Comparison of ENCODE assay signal across 24 cellular contexts in the genomic region with DNA sequence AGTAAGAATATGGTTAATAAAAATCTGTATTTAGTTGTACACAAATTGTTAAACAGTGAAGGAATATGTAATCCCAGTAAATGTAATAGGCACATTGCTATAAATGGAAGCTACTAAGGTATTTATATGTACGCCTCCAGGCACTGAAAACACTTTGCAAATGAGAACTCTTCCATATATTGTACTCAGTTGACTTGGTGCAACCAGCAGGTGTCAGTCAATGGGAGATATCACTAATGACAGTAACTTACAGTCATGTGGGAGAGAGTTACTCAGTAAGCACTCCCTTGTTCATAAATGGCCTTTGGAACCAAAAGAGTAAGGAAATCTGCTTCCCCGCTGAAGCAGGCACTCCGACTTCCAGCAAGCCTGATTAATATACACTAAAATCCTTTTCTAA. TPM values are rescaled to one million over a fixed set of nuclear protein-coding genes. Genes with fewer than 3 reads are reported as not detected.
DNase-seq lines count a peak whose midpoint lies in the region; ATAC-seq and TF ChIP-seq lines count a peak whose summit lies in the region.
"Had no signal": no experiment of that assay in that cellular context is flagged by ENCODE, and none has a peak within 500 bp of the region (broad histone marks: within the 10 kb centered on the region; RNA-seq: fewer than 3 reads in every experiment).

No MANE protein-coding gene starts in this region.

- no peaks in the 10 kb centered on the region for H3K27me3 ChIP-seq in adipocyte (replicated peaks; ENCODE audit: control insufficient read depth, insufficient read depth, low read length)
- no peaks in the 10 kb centered on the region for H3K27me3 ChIP-seq in SJCRH30
- H3K27me3 ChIP-seq in aorta (ENCODE audit: control insufficient read depth in 1 of 2, insufficient read depth in 2 of 2, low read length in 1 of 2) = no peaks in the 10 kb centered on the region
- H3K27me3 ChIP-seq: adrenal gland, pancreas had no signal

- WGBS in aorta, 2 donors = 95 to 96% methylated on average over 3 of the region's 3 CpGs

- peak overlapping the region; percentile 2 for H3K9ac ChIP-seq in adipocyte (ENCODE audit: low read length)

- H3K9me3 ChIP-seq in adipocyte (ENCODE audit: control insufficient read depth, low read length) (no peaks in the 10 kb centered on the region), SJCRH30 (replicated peaks) (no peaks in the 10 kb centered on the region), aorta (ENCODE audit: control insufficient read depth, low read length) (no peaks in the 10 kb centered on the region)
- H3K9me3 ChIP-seq: adrenal gland, pancreas had no signal

- no peak overlapping the region for H3K27ac ChIP-seq in SJCRH30
- no peak overlapping the region for H3K27ac ChIP-seq in aorta (ENCODE audit: low read depth in 1 of 2, low read length in 2 of 2)
- H3K27ac ChIP-seq: adrenal gland, coronary artery, pancreas had no signal

- POLR2A ChIA-PET in HEK293T (lab: Yijun Ruan, JAX) = no interaction called here

- peaks cover 69% of the 10 kb centered on the region for H3K36me3 ChIP-seq in adipocyte (ENCODE audit: control insufficient read depth, insufficient read depth, low read length, severe bottlenecking)
- peaks cover 67% of the 10 kb centered on the region for H3K36me3 ChIP-seq in SJCRH30
- no peaks in the 10 kb centered on the region for H3K36me3 ChIP-seq in aorta (ENCODE audit: control insufficient read depth in 1 of 2, insufficient read depth in 2 of 2, low read length in 1 of 2)

- DNase-seq in NAMALWA (ENCODE audit: low spot score) (peak; percentile 12), adipocyte (ENCODE audit: low read depth) (no peak), lung microvascular endothelial cell (ENCODE audit: low read depth in 2 of 2) (peak; percentile 17 to 21), HEK293T (ENCODE audit: extremely low spot score) (no peak), SJCRH30 (no peak), aorta (no peak)
- DNase-seq: activated B cell treated with CpG ODN at 0.5 μM for 24 hours; activated CD4-positive, alpha-beta memory T cell treated with anti-CD3 and anti-CD28 coated beads for 36 hours; activated gamma-delta T cell treated with Interleukin-2 at 50 U/mL for 16 hours; adrenal gland; CD8-positive, alpha-beta memory T cell; glutamatergic neuron; NCI-H1092; NCI-H2029; pancreas; stimulated activated CD4-positive, alpha-beta T cell treated with anti-CD3 and anti-CD28 coated beads, Interleukin-15, amount 100 ng/mL, for 24 hours; stimulated activated CD8-positive, alpha-beta memory T cell treated with anti-CD3 and anti-CD28 coated beads, Interleukin-4, amount 100 ng/mL, for 48 hours; T-helper 9 cell; trophoblast cell had no signal

- CTCF ChIA-PET in HEK293T (lab: Yijun Ruan, JAX) = no interaction called here

- H3K4me1 ChIP-seq in adipocyte (ENCODE audit: control insufficient read depth, insufficient read depth, low read length) (peaks cover 24% of the 10 kb centered on the region), SJCRH30 (peaks cover 6% of the 10 kb centered on the region), aorta (ENCODE audit: control insufficient read depth in 1 of 2, insufficient read depth in 2 of 2, low read length in 2 of 2) (peaks cover 0 to 8% of the 10 kb centered on the region in 2 donors)

- intact Hi-C loops in aorta (cut with DNase I) = no loop called here

- ATAC-seq in GM19395 (IDR thresholded peaks at IDR 0.05; ENCODE audit: unreplicated experiment) = no peak
- ATAC-seq in aorta (ENCODE audit: low FRiP score) = no peak
- ATAC-seq: pancreas, sciatic nerve, SK-N-SH treated with all-trans-retinoic acid at 6 μM for 48 hours had no signal

- no peak overlapping the region for H3K4me3 ChIP-seq in adipocyte (ENCODE audit: low read length)
- H3K4me3 ChIP-seq in SJCRH30 = no peak overlapping the region
- no peak overlapping the region for H3K4me3 ChIP-seq in aorta (ENCODE audit: low read length in 2 of 2)
- H3K4me3 ChIP-seq: adrenal gland, coronary artery, pancreas had no signal

- peak; percentile 18 for TF ChIP-seq CTCF in GM12873 (IDR thresholded peaks at IDR 0.05; ENCODE audit: insufficient read depth, low read depth, low read length, missing control alignments)

TF ChIP-seq in HEK293T, 16 proteins besides CTCF, POLR2A, EP300 and RAD21:
- no peak for TF ChIP-seq LEF1 (IDR thresholded peaks at IDR 0.05; ENCODE audit: borderline replicate concordance)
- no peak for TF ChIP-seq FOXA1 (IDR thresholded peaks at IDR 0.05)
- TF ChIP-seq CTBP1 (IDR thresholded peaks at IDR 0.05; ENCODE audit: borderline replicate concordance) = no peak
- no peak for TF ChIP-seq SUZ12 (IDR thresholded peaks at IDR 0.05)

RNA-seq across cellular contexts. Expression of gene MDH1, which starts 5.9 kb away (rescaled TPM):
- total RNA-seq in lung microvascular endothelial cell (100 and 113 TPM in 2 replicates), aorta (10 to 100 TPM; 84.9 to 94.8 TPM)
- 410 and 419 TPM in 2 replicates for total RNA-seq in SJCRH30 (2014; rRNA removed; shearing (Covaris generic))
- 100 to 1,000 TPM; 102 to 157 TPM for polyA plus RNA-seq in aorta

RNA-seq across cellular contexts. Expression of gene WDPCP, which starts 6.3 kb away (rescaled TPM):
- total RNA-seq in lung microvascular endothelial cell (4.6 and 5.2 TPM in 2 replicates), aorta (10 to 100 TPM; 20.5 to 20.8 TPM)
- 12.7 and 14.7 TPM in 2 replicates for total RNA-seq in SJCRH30 (2014; rRNA removed; shearing (Covaris generic))
- polyA plus RNA-seq in aorta = 10 to 100 TPM in 1 of 2 donors, 1 to 10 TPM in 1; 2.9 to 10.2 TPM

Comparison
In these comparisons a context has a peak if more than half of its experiments do, and no peak if none do; other contexts are left out.
1. DNase-seq: peak in NAMALWA (single experiment) and lung microvascular endothelial cell (2 of 2); none in adipocyte (single experiment), HEK293T (single experiment), SJCRH30 (0 of 2) and aorta (0 of 2).